Comparison of ENCODE assay signal across 20 cellular contexts in genomic region chr17:10798332-10798749, GRCh38. TPM values are rescaled to one million over a fixed set of nuclear protein-coding genes. Genes with fewer than 3 reads are reported as not detected.
DNase-seq lines count a peak whose midpoint lies in the region; ATAC-seq and TF ChIP-seq lines count a peak whose summit lies in the region.
"Had no signal": no experiment of that assay in that cellular context is flagged by ENCODE, and none has a peak within 500 bp of the region (broad histone marks: within the 10 kb centered on the region; RNA-seq: fewer than 3 reads in every experiment).

No MANE protein-coding gene starts in this region.

- peak in 1 of 2 donors; percentile 4 for TF ChIP-seq POLR2A in Peyer's patch (IDR thresholded peaks at IDR 0.05)

- H3K4me1 ChIP-seq in Peyer's patch, result peaks cover 0 to 17% (median 8%) of the 10 kb centered on the region in 4 donors
- H3K4me1 ChIP-seq in mucosa of stomach (ENCODE audit: control insufficient read depth, insufficient read depth, low read length), result peaks cover 67% of the 10 kb centered on the region
- no peaks in the 10 kb centered on the region for H3K4me1 ChIP-seq in neural progenitor cell
- H3K4me1 ChIP-seq: HAP-1 had no signal

- peaks cover 7% of the 10 kb centered on the region for H3K4me1 Mint-ChIP-seq in neural progenitor cell

- no peak overlapping the region for H3K4me2 ChIP-seq in neural progenitor cell

- H3K36me3 ChIP-seq in Peyer's patch (peaks cover 0 to 13% (median 3%) of the 10 kb centered on the region in 3 donors), mucosa of stomach (ENCODE audit: control insufficient read depth, insufficient read depth, low read length) (no peaks in the 10 kb centered on the region), neural progenitor cell (no peaks in the 10 kb centered on the region)
- H3K36me3 ChIP-seq: HAP-1 had no signal

- peak; percentile 29 for DNase-seq in Ammon's horn (ENCODE audit: low spot score)
- DNase-seq in Peyer's patch, result peak in 2 of 3 donors; percentile 63 to 67
- no peak for DNase-seq in left ventricle myocardium superior
- no peak for DNase-seq in stimulated activated CD4-positive, alpha-beta T cell treated with anti-CD3 and anti-CD28 coated beads, Interleukin-15, amount 100 ng/mL, for 24 hours
- no peak for DNase-seq in neural progenitor cell (ENCODE audit: low spot score)
- DNase-seq: activated CD4-positive, alpha-beta memory T cell treated with anti-CD3 and anti-CD28 coated beads for 36 hours; CD8-positive, alpha-beta T cell; EL; MM.1S; naive B cell; NCI-H2029 treated with DMSO at 0.1 percent for 48 hours; stimulated activated CD4-positive, alpha-beta T cell treated with anti-CD3 and anti-CD28 coated beads, Interleukin-4, amount 100 ng/mL, for 1 hour had no signal

- H3K27ac ChIP-seq in Peyer's patch, result peak overlapping the region in 3 of 4 donors; percentile 82 to 97 (median 94)
- no peak overlapping the region for H3K27ac ChIP-seq in neural progenitor cell

- intact Hi-C loops in left ventricle myocardium superior (cut with micrococcal nuclease), result no loop called here

- no peak overlapping the region for H3K4me3 Mint-ChIP-seq in neural progenitor cell
- H3K4me3 Mint-ChIP-seq: activated CD4-positive, alpha-beta memory T cell treated with anti-CD3 and anti-CD28 coated beads for 36 hours; CD8-positive, alpha-beta T cell; naive B cell had no signal

- no peaks in the 10 kb centered on the region for H4K20me1 ChIP-seq in neural progenitor cell (ENCODE audit: low read depth)

- no peaks in the 10 kb centered on the region for H3K27me3 Mint-ChIP-seq in neural progenitor cell (ENCODE audit: insufficient read depth, low read depth)
- H3K27me3 Mint-ChIP-seq: activated CD4-positive, alpha-beta memory T cell treated with anti-CD3 and anti-CD28 coated beads for 36 hours; naive B cell had no signal

- TF ChIP-seq CTCF in Peyer's patch (IDR thresholded peaks at IDR 0.05) (no peak), neural progenitor cell (IDR thresholded peaks at IDR 0.05) (no peak)

- peak overlapping the region in 2 of 4 donors; percentile 11 to 43 for H3K4me3 ChIP-seq in Peyer's patch
- H3K4me3 ChIP-seq in mucosa of stomach (ENCODE audit: low read length), result no peak overlapping the region
- no peak overlapping the region for H3K4me3 ChIP-seq in neural progenitor cell
- H3K4me3 ChIP-seq: HAP-1 had no signal

- H3F3A ChIP-seq in neural progenitor cell (ENCODE audit: low read depth), result no peaks in the 10 kb centered on the region

- H3K9ac ChIP-seq in mucosa of stomach (ENCODE audit: low read length), result peak overlapping the region; percentile 63
- no peak overlapping the region for H3K9ac ChIP-seq in neural progenitor cell

- no peaks in the 10 kb centered on the region for H3K79me2 ChIP-seq in neural progenitor cell (ENCODE audit: low read depth)

- H3K9me3 ChIP-seq in Peyer's patch (no peaks in the 10 kb centered on the region), mucosa of stomach (ENCODE audit: control insufficient read depth, low read length) (no peaks in the 10 kb centered on the region), neural progenitor cell (ENCODE audit: low read depth) (no peaks in the 10 kb centered on the region)
- H3K9me3 ChIP-seq: HAP-1 had no signal

- no peak overlapping the region for H2AFZ ChIP-seq in neural progenitor cell (replicated peaks)

- no peaks in the 10 kb centered on the region for H3K36me3 Mint-ChIP-seq in neural progenitor cell
- H3K36me3 Mint-ChIP-seq: activated CD4-positive, alpha-beta memory T cell treated with anti-CD3 and anti-CD28 coated beads for 36 hours; CD8-positive, alpha-beta T cell; naive B cell had no signal

- no peak overlapping the region for H3K27ac Mint-ChIP-seq in neural progenitor cell
- H3K27ac Mint-ChIP-seq: activated CD4-positive, alpha-beta memory T cell treated with anti-CD3 and anti-CD28 coated beads for 36 hours; CD8-positive, alpha-beta T cell had no signal

- peak; percentile 86 for ATAC-seq in left ventricle myocardium superior
- no peak for ATAC-seq in HG02840 (IDR thresholded peaks at IDR 0.05; ENCODE audit: low FRiP score, unreplicated experiment)
- no peak for ATAC-seq in HG02852 (IDR thresholded peaks at IDR 0.05; ENCODE audit: unreplicated experiment)
- ATAC-seq: CD8-positive, alpha-beta T cell; SK-N-SH treated with all-trans-retinoic acid at 6 μM for 48 hours had no signal

- no peaks in the 10 kb centered on the region for H3K9me3 Mint-ChIP-seq in neural progenitor cell
- H3K9me3 Mint-ChIP-seq: activated CD4-positive, alpha-beta memory T cell treated with anti-CD3 and anti-CD28 coated beads for 36 hours; CD8-positive, alpha-beta T cell; naive B cell had no signal

- H3K27me3 ChIP-seq in Peyer's patch (no peaks in the 10 kb centered on the region), mucosa of stomach (ENCODE audit: control insufficient read depth, insufficient read depth, low read length) (no peaks in the 10 kb centered on the region), neural progenitor cell (no peaks in the 10 kb centered on the region)

RNA-seq across cellular contexts. Expression of gene TMEM238L, which starts 5.6 kb away (rescaled TPM):
- total RNA-seq in Peyer's patch, result 10 to 100 TPM; 16.3 to 45.3 (median 25.4) TPM
- total RNA-seq in left ventricle myocardium superior, result not detected
- total RNA-seq in neural progenitor cell (ENCODE audit: low replicate concordance), result not detected in 2 replicates
- total RNA-seq: activated CD4-positive, alpha-beta memory T cell treated with anti-CD3 and anti-CD28 coated beads for 36 hours; CD8-positive, alpha-beta T cell; endothelial cell of umbilical vein; OCI-LY7; renal cortical epithelial cell had no signal

RNA-seq across cellular contexts. Expression of gene PIRT, which starts 39.5 kb away (rescaled TPM):
- total RNA-seq in Peyer's patch (1 to 10 TPM in 2 of 4 donors, under 1 TPM in 2; 0.35 to 2.0 (median 1.2) TPM), left ventricle myocardium superior (not detected), neural progenitor cell (ENCODE audit: low replicate concordance) (not detected in 2 replicates)
- total RNA-seq: activated CD4-positive, alpha-beta memory T cell treated with anti-CD3 and anti-CD28 coated beads for 36 hours; CD8-positive, alpha-beta T cell; endothelial cell of umbilical vein; OCI-LY7; renal cortical epithelial cell had no signal

Comparison
In these comparisons a context has a peak if more than half of its experiments do, and no peak if none do; other contexts are left out.
1. DNase-seq: peak in Ammon's horn (single experiment) and Peyer's patch (2 of 3); none in left ventricle myocardium superior (single experiment), stimulated activated CD4-positive, alpha-beta T cell treated with anti-CD3 and anti-CD28 coated beads, Interleukin-15, amount 100 ng/mL, for 24 hours (single experiment) and neural progenitor cell (single experiment).
2. RNA of gene TMEM238L, which starts 5.6 kb away (total RNA-seq): 16.3 to 45.3 TPM in Peyer's patch; not detected in left ventricle myocardium superior (single experiment) and not detected in neural progenitor cell; every median in the first group is over 10 times any median in the second.